In the genomic region with DNA sequence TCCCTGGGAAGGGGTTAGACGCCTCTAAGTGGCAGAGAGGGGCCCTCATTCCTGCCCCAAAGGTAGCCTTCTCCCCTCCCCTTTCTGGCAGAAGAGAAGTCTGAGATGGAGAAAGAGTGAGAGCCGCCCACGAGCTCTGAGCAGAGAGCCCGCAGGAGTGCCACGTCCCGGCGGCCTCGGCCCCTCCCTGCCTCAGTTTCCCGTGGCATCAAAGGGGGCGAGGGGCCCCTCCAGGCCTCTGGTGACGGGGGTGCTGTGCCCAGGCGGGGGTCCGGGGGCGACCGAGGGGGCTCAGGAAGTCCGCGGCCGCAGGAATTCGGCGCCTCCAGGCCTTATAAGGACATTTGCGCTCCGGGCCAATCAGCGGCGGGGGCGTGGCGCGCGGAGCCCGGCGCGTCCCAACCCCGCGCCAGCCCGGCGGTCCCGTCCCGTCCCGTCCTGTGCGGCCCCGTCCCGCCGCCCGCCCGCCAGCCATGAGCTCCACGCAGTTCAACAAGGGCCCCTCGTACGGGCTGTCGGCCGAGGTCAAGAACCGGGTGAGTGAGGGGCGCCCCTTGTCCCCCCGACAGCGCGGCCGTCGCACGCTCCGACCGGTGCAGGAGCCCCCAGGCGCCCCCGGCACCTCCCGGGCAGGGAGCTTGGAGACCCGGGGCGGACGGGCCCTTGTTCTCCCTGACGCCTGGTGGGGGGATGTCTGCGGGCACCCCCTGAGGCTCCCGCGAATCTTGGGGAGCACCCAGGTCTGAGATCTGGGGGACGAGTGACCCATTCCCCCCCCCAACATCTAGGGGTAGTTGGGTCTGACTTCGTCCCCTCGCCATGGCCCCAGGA, we compare ENCODE assay signal across 8 cellular contexts. TPM values are rescaled to one million over a fixed set of nuclear protein-coding genes. Genes with fewer than 3 reads are reported as not detected.
DNase-seq lines count a peak whose midpoint lies in the region; ATAC-seq and TF ChIP-seq lines count a peak whose summit lies in the region.

A gene (plus strand): TSS at position 420 of the 831 bp plus-strand sequence. CDS start 54 bp downstream, at position 474.

- TSS peak; percentile 82 for BruUV-seq in OCI-LY7 (replicated peaks; lab: Mats Ljungman, UMichigan)

- CTCF ChIA-PET in GM10248 (lab: Yijun Ruan, JAX) (interaction anchor here (0.7 to 5.8 kb wide), 7 partner anchors 12 to 257 kb away, joined by 3 to 32 read pairs (median 4); a partner anchor contains a TSS), OCI-LY7 (lab: Charles Lee; ENCODE audit: unreplicated experiment) (interaction anchor here (0.5 to 0.6 kb wide), 2 partner anchors 25 to 348 kb away, joined by 3 to 4 read pairs; no protein-coding TSS in a partner anchor)
- CTCF ChIA-PET in naive thymus-derived CD4-positive, alpha-beta T cell (lab: Charles Lee): interaction anchor here (1.2 to 1.4 kb wide), 2 partner anchors 11 to 14 kb away, joined by 5 to 6 read pairs; a partner anchor contains a TSS

- H3K27ac Mint-ChIP-seq in naive thymus-derived CD4-positive, alpha-beta T cell: peak within 1 kb of the TSS; percentile 88 to 98 (median 94)

- peak in 3 of 4 donors; percentile 73 to 98 (median 91) for TF ChIP-seq POLR2A in esophagus squamous epithelium (IDR thresholded peaks at IDR 0.05)
- TF ChIP-seq POLR2A in thyroid gland (IDR thresholded peaks at IDR 0.05): peak; percentile 90 to 99

- H3K9me2 ChIP-seq in OCI-LY7 (ENCODE audit: insufficient read depth, low read length): no peaks in the 10 kb centered on the region

- POLR2A ChIA-PET in GM10248 (lab: Yijun Ruan, JAX): interaction anchor here (0.6 to 1.1 kb wide), 6 partner anchors 21 to 399 kb away, joined by 3 to 4 read pairs (median 3); a partner anchor contains a TSS
- POLR2A ChIA-PET in OCI-LY7 (lab: Charles Lee): interaction anchor here (0.7 to 2.7 kb wide), 5 partner anchors 13 to 56 kb away, joined by 3 to 15 read pairs (median 5); a partner anchor contains a TSS
- POLR2A ChIA-PET in naive thymus-derived CD4-positive, alpha-beta T cell (lab: Charles Lee): interaction anchor here (0.6 to 18.2 kb wide), 19 partner anchors 10 to 243 kb away, joined by 3 to 495 read pairs (median 5); a partner anchor contains a TSS

- H3K79me2 ChIP-seq in OCI-LY7 (ENCODE audit: insufficient read depth, low read depth, low read length): peaks cover 23% of the 10 kb centered on the region

- H3K4me3 ChIP-seq in OCI-LY7 (ENCODE audit: low read depth, low read length, poor library complexity, severe bottlenecking): peak within 1 kb of the TSS; percentile 88
- H3K4me3 ChIP-seq in esophagus squamous epithelium: peak within 1 kb of the TSS; percentile 78 to 99 (median 86)
- peak within 1 kb of the TSS; percentile 99 for H3K4me3 ChIP-seq in naive thymus-derived CD4-positive, alpha-beta T cell (ENCODE audit: low read length)
- H3K4me3 ChIP-seq in thyroid gland (replicated peaks in 1 of 3): peak within 1 kb of the TSS; percentile 84 to 91 (median 86)

- H2AFZ ChIP-seq in OCI-LY7 (ENCODE audit: low read length): peak within 1 kb of the TSS; percentile 71

- TF ChIP-seq CTCF in GM10248 (IDR thresholded peaks at IDR 0.05; ENCODE audit: control extremely low read depth, extremely low read depth, low read depth, missing control alignments): no peak
- no peak for TF ChIP-seq CTCF in OCI-LY7 (conservative IDR thresholded peaks at IDR 0.05; ENCODE audit: low read length)
- TF ChIP-seq CTCF in esophagus squamous epithelium (IDR thresholded peaks at IDR 0.05): no peak
- TF ChIP-seq CTCF in thyroid gland (IDR thresholded peaks at IDR 0.05): no peak

- peak; percentile 56 for ATAC-seq in HG02763 (IDR thresholded peaks at IDR 0.05; ENCODE audit: unreplicated experiment)
- peak; percentile 49 for ATAC-seq in naive thymus-derived CD4-positive, alpha-beta T cell

- H3K27me3 Mint-ChIP-seq in naive thymus-derived CD4-positive, alpha-beta T cell: peaks cover 0 to 5% (median 0%) of the 10 kb centered on the region in 5 donors

- peak within 1 kb of the TSS; percentile 77 for H3K27ac ChIP-seq in OCI-LY7 (ENCODE audit: low read depth, low read length, poor library complexity, severe bottlenecking)
- peak within 1 kb of the TSS; percentile 95 to 99 (median 98) for H3K27ac ChIP-seq in esophagus squamous epithelium
- peak within 1 kb of the TSS; percentile 85 for H3K27ac ChIP-seq in naive thymus-derived CD4-positive, alpha-beta T cell (ENCODE audit: low read depth, low read length)
- peak within 1 kb of the TSS; percentile 88 to 96 (median 92) for H3K27ac ChIP-seq in thyroid gland

- 0 to 2% methylated on average over 5 to 11 of the region's 72 CpGs for WGBS in esophagus squamous epithelium, 2 donors
- WGBS in thyroid gland, 2 donors: 0 to 6% methylated on average over 4 to 26 of the region's 72 CpGs

- H3K4me1 ChIP-seq in OCI-LY7 (ENCODE audit: insufficient read depth, low read length, poor library complexity, severe bottlenecking): peaks cover 48% of the 10 kb centered on the region
- peaks cover 18 to 74% (median 32%) of the 10 kb centered on the region in 3 donors for H3K4me1 ChIP-seq in esophagus squamous epithelium
- peaks cover 21 to 31% of the 10 kb centered on the region in 2 donors for H3K4me1 ChIP-seq in naive thymus-derived CD4-positive, alpha-beta T cell (ENCODE audit: control insufficient read depth in 2 of 2, insufficient read depth in 2 of 2, low read length in 2 of 2)
- peaks cover 28 to 53% of the 10 kb centered on the region in 2 donors for H3K4me1 ChIP-seq in thyroid gland

- intact Hi-C loops in OCI-LY7 (cut with micrococcal nuclease; ENCODE audit: unreplicated experiment): loop anchor here (2.0 to 10.0 kb wide), 2 partner anchors 14 to 238 kb away; a partner anchor contains a TSS
- intact Hi-C loops in esophagus squamous epithelium (cut with DNase I): no loop called here
- intact Hi-C loops in naive thymus-derived CD4-positive, alpha-beta T cell (cut with micrococcal nuclease): loop anchor here (5.0 to 10.0 kb wide), 2 partner anchors 41 to 378 kb away; a partner anchor contains a TSS
- intact Hi-C loops in thyroid gland (cut with DNase I): no loop called here

- H3K9me3 Mint-ChIP-seq in naive thymus-derived CD4-positive, alpha-beta T cell: peaks cover 0 to 8% (median 0%) of the 10 kb centered on the region in 11 donors

- DNase-seq in GM10248 (ENCODE audit: extremely low spot score) (peak; percentile 88), OCI-LY7 (ENCODE audit: low spot score) (peak; percentile 76), activated T-helper 1 cell treated with Interleukin-2 at 50 U/mL for 16 hours (ENCODE audit: low read depth) (peak; percentile 50), esophagus squamous epithelium (lab: John Stamatoyannopoulos, UW) (no peak), thyroid gland (peak; percentile 86 to 87), NCI-H2107 treated with DMSO at 0.1 percent for 48 hours (lab: John Stamatoyannopoulos, UW; ENCODE audit: unreplicated experiment) (no peak)
- peak in 8 of 9 donors; percentile 49 to 85 (median 58) for DNase-seq in naive thymus-derived CD4-positive, alpha-beta T cell

- no peaks in the 10 kb centered on the region for H3K9me3 ChIP-seq in OCI-LY7 (ENCODE audit: low read length)
- no peaks in the 10 kb centered on the region for H3K9me3 ChIP-seq in esophagus squamous epithelium
- no peaks in the 10 kb centered on the region for H3K9me3 ChIP-seq in naive thymus-derived CD4-positive, alpha-beta T cell (ENCODE audit: control insufficient read depth in 2 of 3, low read length in 3 of 3)
- no peaks in the 10 kb centered on the region for H3K9me3 ChIP-seq in thyroid gland

- peaks cover 0 to 40% (median 26%) of the 10 kb centered on the region in 7 donors for H3K4me1 Mint-ChIP-seq in naive thymus-derived CD4-positive, alpha-beta T cell

- peak within 1 kb of the TSS; percentile 99 for H3K4me2 ChIP-seq in OCI-LY7 (ENCODE audit: low read length)

- H3K4me3 Mint-ChIP-seq in naive thymus-derived CD4-positive, alpha-beta T cell: peak within 1 kb of the TSS; percentile 93 to 99 (median 97)

- H3K27me3 ChIP-seq in esophagus squamous epithelium (no peaks in the 10 kb centered on the region), thyroid gland (no peaks in the 10 kb centered on the region)
- H3K27me3 ChIP-seq in naive thymus-derived CD4-positive, alpha-beta T cell (ENCODE audit: control insufficient read depth in 2 of 2, insufficient read depth in 2 of 2, low read length in 2 of 2): no peaks in the 10 kb centered on the region

- H3K36me3 Mint-ChIP-seq in naive thymus-derived CD4-positive, alpha-beta T cell: peaks cover 0 to 11% (median 7%) of the 10 kb centered on the region in 5 donors

- H4K20me1 ChIP-seq in OCI-LY7 (ENCODE audit: insufficient read depth, low read length): no peaks in the 10 kb centered on the region

- peaks cover 7% of the 10 kb centered on the region; the same call in 1 of the 2 replicates for H3K36me3 ChIP-seq in OCI-LY7 (ENCODE audit: insufficient read depth, low read length)
- peaks cover 0 to 15% (median 4%) of the 10 kb centered on the region in 3 donors for H3K36me3 ChIP-seq in esophagus squamous epithelium
- peaks cover 0 to 16% (median 7%) of the 10 kb centered on the region in 3 experiments for H3K36me3 ChIP-seq in naive thymus-derived CD4-positive, alpha-beta T cell (ENCODE audit: control insufficient read depth in 2 of 3, insufficient read depth in 3 of 3, low read length in 3 of 3)
- H3K36me3 ChIP-seq in thyroid gland: no peaks in the 10 kb centered on the region

RNA-seq across cellular contexts. Expression of the gene that starts here (rescaled TPM):
- 51.5 and 73.7 TPM in 2 replicates for total RNA-seq in OCI-LY7 (2014; rRNA removed; shearing (Covaris generic))
- total RNA-seq in OCI-LY7 (2022) (126 and 127 TPM in 2 replicates), esophagus squamous epithelium (100 to 1,000 TPM in 2 of 4 donors, 10 to 100 TPM in 2; 79.0 to 125 (median 105) TPM), thyroid gland (10 to 100 TPM; 60.7 to 88.2 (median 82.2) TPM)
- total RNA-seq in naive thymus-derived CD4-positive, alpha-beta T cell: 100 to 1,000 TPM; 234 to 440 (median 240) TPM
- polyA plus RNA-seq in naive thymus-derived CD4-positive, alpha-beta T cell: 100 to 1,000 TPM; 401 to 704 TPM

Comparison
In these comparisons a context has a peak if more than half of its experiments do, and no peak if none do; other contexts are left out.
1. DNase-seq: peak in GM10248 (single experiment), OCI-LY7 (single experiment), activated T-helper 1 cell treated with Interleukin-2 at 50 U/mL for 16 hours (single experiment), naive thymus-derived CD4-positive, alpha-beta T cell (8 of 9) and thyroid gland (2 of 2); none in esophagus squamous epithelium (single experiment) and NCI-H2107 treated with DMSO at 0.1 percent for 48 hours (single experiment).
2. intact Hi-C loops: an anchor here in OCI-LY7 (2.0 to 10.0 kb wide) and naive thymus-derived CD4-positive, alpha-beta T cell (5.0 to 10.0 kb wide); none called in esophagus squamous epithelium and thyroid gland.
3. Peak in every context shown above with its lines, with median percentiles within 50 percentile points of each other: H3K27ac ChIP-seq and H3K4me3 ChIP-seq.